11 cellular contexts compared by ENCODE assay signal in the genomic region with DNA sequence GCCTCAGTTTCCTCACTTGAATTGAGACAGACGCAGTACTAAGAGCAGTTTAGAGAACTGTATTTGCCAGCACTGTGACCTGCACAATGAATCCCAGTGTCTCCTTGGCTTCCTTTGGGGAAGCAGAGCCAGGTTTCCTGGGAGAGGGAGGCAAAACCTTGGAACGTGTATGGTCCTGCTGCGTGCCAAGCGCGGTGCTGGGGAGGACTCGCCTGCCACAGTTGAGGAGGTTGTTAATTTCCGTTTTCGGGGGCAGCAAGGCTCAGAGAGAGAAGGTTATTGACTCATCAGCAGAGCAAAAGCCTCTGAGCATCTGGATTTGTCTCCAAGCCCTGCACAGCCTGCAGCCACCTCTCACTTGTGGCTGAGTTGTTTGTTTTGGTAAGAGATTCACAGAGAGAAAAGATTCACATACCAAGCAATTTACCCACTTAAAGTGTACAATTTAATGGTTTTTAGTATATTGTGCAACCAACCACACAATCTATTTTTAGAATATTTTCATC. TPM values are rescaled to one million over a fixed set of nuclear protein-coding genes. Genes with fewer than 3 reads are reported as not detected.
DNase-seq lines count a peak whose midpoint lies in the region; ATAC-seq and TF ChIP-seq lines count a peak whose summit lies in the region.
"Had no signal": no experiment of that assay in that cellular context is flagged by ENCODE, and none has a peak within 500 bp of the region (broad histone marks: within the 10 kb centered on the region; RNA-seq: fewer than 3 reads in every experiment).

No MANE protein-coding gene starts in this region.

- TF ChIP-seq CTCF in KMS-11 (conservative IDR thresholded peaks at IDR 0.05; ENCODE audit: low read depth, low read length): no peak

- H3K27me3 ChIP-seq in ACC112 (ENCODE audit: insufficient read depth, low read length) (no peaks in the 10 kb centered on the region), KMS-11 (ENCODE audit: insufficient read depth, low read depth) (no peaks in the 10 kb centered on the region; the same call in 1 of the 2 replicates)

- H3K36me3 ChIP-seq in ACC112 (ENCODE audit: insufficient read depth, low read length) (no peaks in the 10 kb centered on the region), KMS-11 (ENCODE audit: insufficient read depth) (no peaks in the 10 kb centered on the region)

- H3K4me2 ChIP-seq in KMS-11: peak overlapping the region; percentile 33

- intact Hi-C loops in Right ventricle myocardium superior (cut with DNase I): no loop called here

- no peak overlapping the region for H2AFZ ChIP-seq in ACC112 (ENCODE audit: low read length, unreplicated experiment)
- no peak overlapping the region for H2AFZ ChIP-seq in KMS-11 (ENCODE audit: low read depth)

- H3K4me1 ChIP-seq in ACC112 (ENCODE audit: control insufficient read depth, insufficient read depth, low read length, unreplicated experiment) (peaks cover 35% of the 10 kb centered on the region), KMS-11 (ENCODE audit: low read depth, poor library complexity, severe bottlenecking) (peaks cover 14% of the 10 kb centered on the region)

- peak overlapping the region; percentile 31; the same call in 1 of the 2 replicates for H3K4me3 ChIP-seq in ACC112 (ENCODE audit: low read depth, low read length)
- H3K4me3 ChIP-seq in KMS-11 (IDR thresholded peaks at IDR 0.05; ENCODE audit: insufficient read depth, low read depth, low read length): no peak overlapping the region

- H3K9ac ChIP-seq in KMS-11: no peak overlapping the region

- no peak for ATAC-seq in Right ventricle myocardium superior (ENCODE audit: poor library complexity)
- ATAC-seq: T-helper 17 cell had no signal

- no peaks in the 10 kb centered on the region for H4K20me1 ChIP-seq in KMS-11 (ENCODE audit: insufficient read depth)

- H3K27ac ChIP-seq in ACC112 (ENCODE audit: low read depth, low read length) (peak overlapping the region; percentile 91), KMS-11 (peak overlapping the region; percentile 14; the same call in 1 of the 2 replicates)

- H3K79me2 ChIP-seq in ACC112 (ENCODE audit: control insufficient read depth, insufficient read depth, low read length, unreplicated experiment): no peaks in the 10 kb centered on the region
- H3K79me2 ChIP-seq in KMS-11 (ENCODE audit: insufficient read depth, low read depth): no peaks in the 10 kb centered on the region

- DNase-seq in astrocyte of the hippocampus (ENCODE audit: low read depth, low spot score): peak; percentile 90
- DNase-seq in kidney glomerular epithelial cell (lab: John Stamatoyannopoulos, UW): peak; percentile 92
- DNase-seq in iPS-NIHi11 (ENCODE audit: low spot score): no peak
- no peak for DNase-seq in NCI-H128 (lab: John Stamatoyannopoulos, UW; ENCODE audit: unreplicated experiment)
- DNase-seq in Right ventricle myocardium superior: no peak
- DNase-seq in activated CD8-positive, alpha-beta memory T cell treated with anti-CD3 and anti-CD28 coated beads, Interleukin-2, amount 50 U/mL, for 4 hours: no peak
- DNase-seq: activated naive CD4-positive, alpha-beta T cell; stimulated activated CD4-positive, alpha-beta T cell treated with anti-CD3 and anti-CD28 coated beads, Interleukin-12 subunit alpha, Interleukin-12 subunit beta, amount 100 ng/mL, for 4 hours; T-helper 17 cell had no signal

RNA-seq across cellular contexts. Expression of a gene that starts 10.8 kb away (rescaled TPM):
- total RNA-seq in Right ventricle myocardium superior: 0.13 TPM
- total RNA-seq: T-helper 17 cell had no signal

RNA-seq across cellular contexts. Expression of a gene that starts 22.9 kb away (rescaled TPM):
- total RNA-seq in Right ventricle myocardium superior: 66.8 TPM
- total RNA-seq: T-helper 17 cell had no signal

RNA-seq across cellular contexts. Expression of a gene that starts 58.6 kb away (rescaled TPM):
- total RNA-seq in Right ventricle myocardium superior: not detected
- total RNA-seq: T-helper 17 cell had no signal

Comparison
In these comparisons a context has a peak if more than half of its experiments do, and no peak if none do; other contexts are left out.
1. DNase-seq: peak in astrocyte of the hippocampus (single experiment) and kidney glomerular epithelial cell (single experiment); none in iPS-NIHi11 (single experiment), NCI-H128 (single experiment), Right ventricle myocardium superior (single experiment) and activated CD8-positive, alpha-beta memory T cell treated with anti-CD3 and anti-CD28 coated beads, Interleukin-2, amount 50 U/mL, for 4 hours (single experiment).